In genomic region chr6:54002118-54002517, GRCh38 we compare ENCODE assay signal across 19 cellular contexts.
"Had no signal": no experiment of that assay in that cellular context is flagged by ENCODE, and none has a peak within 500 bp of the region (broad histone marks: within the 10 kb centered on the region; RNA-seq: fewer than 3 reads in every experiment).

No MANE protein-coding gene starts in this region.

- H3K36me3 Mint-ChIP-seq: activated naive CD8-positive, alpha-beta T cell treated with anti-CD3 and anti-CD28 coated beads, Interleukin-2, amount 10 ng/mL, durations not matched to agents 7 days and 5 days had no signal

- H3K4me3 ChIP-seq: hepatocyte, lung, tibial artery had no signal

- H3K9me3 ChIP-seq: tibial artery had no signal

- H2AFZ ChIP-seq: hepatocyte had no signal

- H3K27ac Mint-ChIP-seq: activated CD4-positive, alpha-beta T cell treated with anti-CD3 and anti-CD28 coated beads, Interleukin-2, amount 10 ng/mL, durations not matched to agents 24 days and 14 days; activated CD8-positive, alpha-beta T cell treated with anti-CD3 and anti-CD28 coated beads for 36 hours; activated naive CD8-positive, alpha-beta T cell treated with anti-CD3 and anti-CD28 coated beads, Interleukin-2, amount 10 ng/mL, durations not matched to agents 7 days and 5 days; activated T-helper 2 cell treated with anti-CD3 and anti-CD28 coated beads, Interferon-gamma antibody, Interleukin-2, Interleukin-4, amounts not matched to agents 10 μg/mL and 5 μg/mL and 100 μg/mL, durations not matched to agents 14 hours and 24 hours and 36 hours; T-helper 1 cell treated with Interleukin-12 subunit alpha and Interleukin-12 subunit beta and Interleukin-4 antibody, amounts not matched to agents 30 μg/mL and 1 μg/mL, for 36 hours had no signal

- H3K36me3 ChIP-seq: tibial artery had no signal

- H3K4me1 Mint-ChIP-seq: activated CD4-positive, alpha-beta T cell treated with anti-CD3 and anti-CD28 coated beads, Interleukin-2, amount 10 ng/mL, durations not matched to agents 24 days and 14 days; neural crest cell had no signal

- ATAC-seq: activated CD8-positive, alpha-beta T cell treated with anti-CD3 and anti-CD28 coated beads for 36 hours; left lobe of liver; stimulated activated naive CD8-positive, alpha-beta T cell treated with anti-CD3 and anti-CD28 coated beads, Interleukin-15, Interleukin-2, amounts not matched to agents 100 U/mL and 50 U/mL, for 24 hours had no signal

- H3K4me3 Mint-ChIP-seq: activated CD4-positive, alpha-beta T cell treated with anti-CD3 and anti-CD28 coated beads, Interleukin-2, amount 10 ng/mL, durations not matched to agents 24 days and 14 days; activated CD8-positive, alpha-beta T cell treated with anti-CD3 and anti-CD28 coated beads for 36 hours; activated naive CD8-positive, alpha-beta T cell treated with anti-CD3 and anti-CD28 coated beads, Interleukin-2, amount 10 ng/mL, durations not matched to agents 7 days and 5 days; neural crest cell; T-helper 1 cell treated with Interleukin-12 subunit alpha and Interleukin-12 subunit beta and Interleukin-4 antibody, amounts not matched to agents 30 μg/mL and 1 μg/mL, for 36 hours had no signal

- H3K79me2 ChIP-seq: hepatocyte had no signal

- H3K9me3 Mint-ChIP-seq: activated CD4-positive, alpha-beta T cell treated with anti-CD3 and anti-CD28 coated beads, Interleukin-2, amount 10 ng/mL, durations not matched to agents 24 days and 14 days; activated CD8-positive, alpha-beta T cell treated with anti-CD3 and anti-CD28 coated beads for 36 hours; activated naive CD8-positive, alpha-beta T cell treated with anti-CD3 and anti-CD28 coated beads, Interleukin-2, amount 10 ng/mL, durations not matched to agents 7 days and 5 days; activated T-helper 2 cell treated with anti-CD3 and anti-CD28 coated beads, Interferon-gamma antibody, Interleukin-2, Interleukin-4, amounts not matched to agents 10 μg/mL and 5 μg/mL and 100 μg/mL, durations not matched to agents 14 hours and 24 hours and 36 hours; neural crest cell; T-helper 1 cell treated with Interleukin-12 subunit alpha and Interleukin-12 subunit beta and Interleukin-4 antibody, amounts not matched to agents 30 μg/mL and 1 μg/mL, for 36 hours had no signal

- DNase-seq: activated CD4-positive, alpha-beta T cell treated with anti-CD3 and anti-CD28 coated beads, Interleukin-2, amount 10 ng/mL, durations not matched to agents 24 days and 14 days; activated CD8-positive, alpha-beta T cell treated with anti-CD3 and anti-CD28 coated beads for 36 hours; activated naive CD4-positive, alpha-beta T cell treated with Interleukin-2 at 50 U/mL for 16 hours; activated naive CD8-positive, alpha-beta T cell treated with anti-CD3 and anti-CD28 coated beads, Interleukin-2, amount 10 ng/mL, durations not matched to agents 7 days and 5 days; activated T-cell treated with anti-CD3 and anti-CD28 coated beads, Interleukin-2, amount 50 U/mL, for 1 hour; anterior cingulate cortex; effector CD8-positive, alpha-beta T cell; foreskin fibroblast; islet precursor cell; stimulated activated CD4-positive, alpha-beta T cell treated with anti-CD3 and anti-CD28 coated beads, Interleukin-2, amount 100 ng/mL, for 24 hours; stimulated activated naive CD8-positive, alpha-beta T cell treated with anti-CD3 and anti-CD28 coated beads, Interleukin-15, Interleukin-2, amounts not matched to agents 100 U/mL and 50 U/mL, for 24 hours; substantia nigra; tibial artery had no signal

- H3K27me3 ChIP-seq: hepatocyte, tibial artery had no signal

- H3K4me2 ChIP-seq: hepatocyte had no signal

- H3K27ac ChIP-seq: hepatocyte, tibial artery had no signal
